8 cellular contexts compared by ENCODE assay signal in genomic region chrX:146090732-146091131, GRCh38.
"Had no signal": no experiment of that assay in that cellular context is flagged by ENCODE, and none has a peak within 500 bp of the region (broad histone marks: within the 10 kb centered on the region; RNA-seq: fewer than 3 reads in every experiment).

No MANE protein-coding gene starts in this region.

- FAIRE-seq: G401.6, GM12878, GM12891, GM12892, GM18507, GM19239 had no signal

- ATAC-seq: GM12878 had no signal

- H3K4me3 ChIP-seq: GM12878 had no signal

- DNase-seq: GDM1, GF-D8 had no signal
